14 cellular contexts compared by ENCODE assay signal in the genomic region with DNA sequence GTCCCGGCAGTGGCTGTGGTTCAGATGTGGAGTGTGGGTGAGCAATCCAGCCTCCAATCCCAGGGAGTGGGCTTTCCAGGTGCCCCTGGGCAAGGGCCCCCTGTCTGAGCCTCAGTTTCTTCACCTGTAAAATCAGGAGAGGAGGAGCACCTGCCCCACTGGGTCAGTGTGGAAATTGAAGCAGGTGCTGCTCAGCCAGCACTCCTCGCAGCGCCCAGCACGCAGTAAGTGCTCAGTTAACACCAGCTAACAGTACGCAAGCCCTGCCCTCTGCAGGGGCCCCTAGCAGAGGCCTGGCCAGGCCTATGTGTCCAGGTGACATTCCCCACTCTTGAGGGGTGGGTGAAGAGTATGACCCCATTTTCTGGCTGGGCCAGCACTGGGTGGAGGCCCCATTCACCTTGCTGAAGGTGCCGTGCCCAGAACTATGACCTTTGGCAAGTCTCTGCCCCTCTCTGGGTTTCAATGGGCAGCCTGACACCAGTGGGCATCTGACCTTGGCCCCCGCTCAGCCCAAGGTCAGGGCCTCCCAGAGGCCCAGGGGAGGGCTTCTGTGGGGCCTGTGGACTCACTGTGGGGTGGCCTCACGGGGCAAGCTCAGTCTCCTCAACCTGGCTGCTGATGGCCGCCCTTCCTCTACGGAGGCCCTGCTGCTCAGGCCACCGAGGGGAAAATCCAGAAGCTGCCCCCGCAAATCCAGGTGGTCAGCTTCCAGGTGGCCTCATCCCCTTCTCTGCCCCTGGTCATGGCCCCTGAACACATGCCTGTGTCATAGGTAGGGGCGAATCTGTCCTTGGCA. TPM values are rescaled to one million over a fixed set of nuclear protein-coding genes. Genes with fewer than 3 reads are reported as not detected.
DNase-seq lines count a peak whose midpoint lies in the region; FAIRE-seq and TF ChIP-seq lines count a peak whose summit lies in the region.
"Had no signal": no experiment of that assay in that cellular context is flagged by ENCODE, and none has a peak within 500 bp of the region (broad histone marks: within the 10 kb centered on the region; RNA-seq: fewer than 3 reads in every experiment).

No MANE protein-coding gene starts in this region.

- H3K4me3 ChIP-seq in AG10803 (ENCODE audit: low read length), result peak overlapping the region; percentile 91
- peak overlapping the region; percentile 76 for H3K4me3 ChIP-seq in astrocyte of the cerebellum (ENCODE audit: low read depth, low read length)
- H3K4me3 ChIP-seq in kidney (ENCODE audit: low read length in 2 of 2), result peak overlapping the region in 1 of 2 donors; percentile 67
- H3K4me3 ChIP-seq in skeletal muscle cell (ENCODE audit: low read depth, low read length), result peak overlapping the region; percentile 83
- H3K4me3 ChIP-seq: GM23338 had no signal

- intact Hi-C loops in kidney (cut with DNase I), result no loop called here

- in situ Hi-C loops in astrocyte of the cerebellum (cut with HindIII; ENCODE audit: low sequenced_read_pairs), result no loop called here

- no peaks in the 10 kb centered on the region for H3K9me3 ChIP-seq in kidney (ENCODE audit: control insufficient read depth in 1 of 2, low read length in 2 of 2)

- H3K36me3 ChIP-seq in kidney (ENCODE audit: control insufficient read depth in 1 of 2, insufficient read depth in 2 of 2, low read length in 2 of 2), result peaks cover 1 to 2% of the 10 kb centered on the region in 2 donors

- H3K4me1 ChIP-seq in kidney (ENCODE audit: control insufficient read depth in 1 of 2, insufficient read depth in 1 of 2, low read depth in 1 of 2, low read length in 2 of 2), result peaks cover 3 to 53% of the 10 kb centered on the region in 2 donors

- DNase-seq in AG10803 (ENCODE audit: low read depth), result no peak
- no peak for DNase-seq in astrocyte of the cerebellum (ENCODE audit: low read depth)
- peak; percentile 64 for DNase-seq in kidney
- DNase-seq in skeletal muscle cell (ENCODE audit: low read depth), result no peak
- no peak for DNase-seq in HUDEP-2 (lab: John Stamatoyannopoulos, UW; ENCODE audit: unreplicated experiment in 76 of 76)
- DNase-seq in NCI-H2171 treated with DMSO at 0.1 percent for 48 hours (lab: John Stamatoyannopoulos, UW), result no peak
- no peak for DNase-seq in cortex of kidney (lab: John Stamatoyannopoulos, UW)
- no peak for DNase-seq in SW480 (ENCODE audit: low spot score)
- DNase-seq: GF-D8; MM.1S; NCI-H774; stimulated activated naive CD4-positive, alpha-beta T cell treated with Interleukin-2 at 50 U/mL for 16 hours; T-helper 17 cell had no signal

- peak overlapping the region in 1 of 2 donors; percentile 63 for H3K9ac ChIP-seq in kidney (ENCODE audit: low read length in 2 of 2)

- TF ChIP-seq CTCF in AG10803 (conservative IDR thresholded peaks at IDR 0.05; ENCODE audit: low read length), result no peak
- no peak for TF ChIP-seq CTCF in astrocyte of the cerebellum (IDR thresholded peaks at IDR 0.05; ENCODE audit: low read depth, low read length, missing control alignments)
- TF ChIP-seq CTCF in kidney (IDR thresholded peaks at IDR 0.05; ENCODE audit: borderline replicate concordance, extremely low read depth, insufficient read depth), result no peak

- FAIRE-seq in kidney (lab: Jason Lieb, UNC), result no peak

- H3K27ac ChIP-seq in kidney (ENCODE audit: low read depth in 2 of 2, low read length in 2 of 2), result peak overlapping the region; percentile 5 to 36

RNA-seq across cellular contexts. Expression of a gene that starts 2.5 kb away (rescaled TPM):
- total RNA-seq in kidney, result 33.0 TPM
- 19.2 TPM for polyA plus RNA-seq in kidney (ENCODE audit: insufficient read depth, low read depth, low replicate concordance)

RNA-seq across cellular contexts. Expression of a gene that starts 37.0 kb away (rescaled TPM):
- total RNA-seq in kidney, result 7.4 TPM
- 5.9 TPM for polyA plus RNA-seq in kidney (ENCODE audit: insufficient read depth, low read depth, low replicate concordance)
